ENCODE assay signal across 1 cellular context in the genomic region with DNA sequence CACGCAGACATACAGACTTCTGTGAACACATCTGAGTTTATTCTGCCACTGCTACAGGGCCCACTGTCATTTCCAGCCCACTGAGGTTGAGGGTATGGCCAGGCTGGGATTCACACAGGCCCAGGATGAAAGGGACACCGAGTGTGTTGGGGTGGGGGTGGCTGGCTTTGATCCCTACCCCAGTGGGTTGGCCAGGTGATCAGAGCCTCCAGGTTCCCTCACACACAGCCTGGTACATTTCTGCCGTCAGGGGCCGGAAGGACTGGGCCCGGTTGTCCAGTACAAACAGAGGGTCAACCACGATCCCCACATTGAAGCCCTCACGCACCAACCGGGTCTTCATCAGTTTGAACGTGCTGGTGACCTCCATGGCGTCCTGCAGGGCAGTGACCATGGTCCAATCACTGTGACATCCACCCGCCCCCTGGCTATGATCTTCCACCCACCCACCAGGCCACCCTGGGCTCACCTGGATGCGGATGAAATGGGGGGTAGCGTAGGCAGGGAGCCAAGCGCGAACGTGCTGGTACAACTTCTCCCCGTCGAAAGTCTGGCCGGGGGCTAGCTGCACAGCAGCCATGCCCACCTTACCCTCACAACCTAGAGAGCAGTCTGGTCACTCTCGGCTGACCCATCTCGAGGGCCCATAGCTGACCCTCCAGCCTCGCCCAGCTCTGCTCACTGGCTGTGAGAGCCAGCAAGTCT.
TF ChIP-seq lines count a peak whose summit lies in the region.

No MANE protein-coding gene starts in this region.

TF ChIP-seq in H1, 55 proteins besides CTCF, POLR2A, EP300 and RAD21:
- TF ChIP-seq RNF2 (IDR thresholded peaks at IDR 0.05; ENCODE audit: borderline replicate concordance, low read depth, low read length, missing control alignments, poor library complexity, severe bottlenecking) (no peak), TEAD4 (IDR thresholded peaks at IDR 0.05; ENCODE audit: low read depth, low read length) (no peak), CHD1 (IDR thresholded peaks at IDR 0.05; ENCODE audit: low read depth, low read length) (no peak), SP1 (IDR thresholded peaks at IDR 0.05; ENCODE audit: low read depth, low read length) (no peak), KDM5A (IDR thresholded peaks at IDR 0.05; ENCODE audit: low read length) (no peak)
